In the genomic region with DNA sequence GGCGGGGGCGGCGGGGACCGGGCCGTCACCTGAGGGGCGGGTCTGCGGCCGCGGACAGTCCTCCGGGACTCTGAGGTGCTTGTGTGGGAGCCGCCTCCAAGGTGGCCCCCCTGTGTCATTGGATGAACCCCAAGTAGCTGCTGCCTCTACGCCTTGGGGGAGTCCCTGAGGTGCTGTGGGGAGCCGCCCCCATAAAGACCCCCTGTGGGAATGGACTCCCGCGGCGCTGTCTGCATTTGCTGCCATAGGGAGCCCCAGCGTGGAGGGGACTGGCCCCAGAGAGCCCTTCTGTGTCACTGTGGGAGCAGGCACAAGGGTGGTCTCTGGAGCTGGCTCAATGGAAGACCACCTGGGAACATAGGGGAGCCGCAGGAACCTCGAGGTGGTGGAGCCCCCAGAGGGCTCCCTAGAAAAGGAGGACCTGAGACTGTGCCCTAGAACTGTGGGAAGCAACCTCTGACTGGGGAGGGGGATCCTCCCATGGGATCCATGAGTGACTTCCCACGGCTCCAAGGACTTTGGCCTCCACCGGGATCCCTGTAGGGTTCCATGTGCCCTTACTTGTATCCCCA, we compare ENCODE assay signal across 10 cellular contexts. TPM values are rescaled to one million over a fixed set of nuclear protein-coding genes. Genes with fewer than 3 reads are reported as not detected.
DNase-seq lines count a peak whose midpoint lies in the region; ATAC-seq and TF ChIP-seq lines count a peak whose summit lies in the region.
"Had no signal": no experiment of that assay in that cellular context is flagged by ENCODE, and none has a peak within 500 bp of the region (broad histone marks: within the 10 kb centered on the region; RNA-seq: fewer than 3 reads in every experiment).

No MANE protein-coding gene starts in this region.

- no peak for TF ChIP-seq POLR2A in gastrocnemius medialis (IDR thresholded peaks at IDR 0.05)

- H3K9me3 ChIP-seq in ES-I3 (ENCODE audit: control insufficient read depth, insufficient read depth, low read length) (no peaks in the 10 kb centered on the region), RWPE2 (ENCODE audit: severe bottlenecking) (no peaks in the 10 kb centered on the region), right cardiac atrium (ENCODE audit: control insufficient read depth, low read length) (no peaks in the 10 kb centered on the region), gastrocnemius medialis (no peaks in the 10 kb centered on the region)

- H3K27me3 ChIP-seq in RWPE2 (ENCODE audit: insufficient read depth, poor library complexity, severe bottlenecking) (peaks cover 51% of the 10 kb centered on the region), right cardiac atrium (ENCODE audit: control insufficient read depth, insufficient read depth) (no peaks in the 10 kb centered on the region), gastrocnemius medialis (peaks cover 26 to 46% (median 31%) of the 10 kb centered on the region in 3 donors)

- H3K36me3 ChIP-seq in ES-I3 (ENCODE audit: insufficient read depth, low read length) (no peaks in the 10 kb centered on the region), RWPE2 (ENCODE audit: low read depth) (no peaks in the 10 kb centered on the region), gastrocnemius medialis (no peaks in the 10 kb centered on the region)

- WGBS in right cardiac atrium, result 15% methylated on average over 21 of the region's 21 CpGs

- no peak for ATAC-seq in RWPE2 (ENCODE audit: low read depth)
- ATAC-seq in right cardiac atrium, result peak in 1 of 2 donors; percentile 15
- no peak for ATAC-seq in gastrocnemius medialis
- ATAC-seq in HG03025 (IDR thresholded peaks at IDR 0.05; ENCODE audit: low FRiP score, unreplicated experiment), result no peak

- intact Hi-C loops in right cardiac atrium (cut with DNase I) (no loop called here), gastrocnemius medialis (cut with DNase I; ENCODE audit: low total_unique reads) (no loop called here)

- H3K4me1 ChIP-seq in ES-I3 (ENCODE audit: insufficient read depth, low read length) (peaks cover 17% of the 10 kb centered on the region), RWPE2 (ENCODE audit: insufficient read depth, poor library complexity, severe bottlenecking) (no peaks in the 10 kb centered on the region), right cardiac atrium (ENCODE audit: control insufficient read depth, insufficient read depth, low read length) (no peaks in the 10 kb centered on the region), gastrocnemius medialis (no peaks in the 10 kb centered on the region)

- in situ Hi-C loops in gastrocnemius medialis (cut with MboI; ENCODE audit: low sequenced_read_pairs in 4 of 4), result loop anchor here in 1 of 4 donors (10.0 kb wide), 1 partner anchor 56 kb away; no protein-coding TSS in a partner anchor

- DNase-seq in RWPE2 (ENCODE audit: low spot score), result no peak
- no peak for DNase-seq in right cardiac atrium
- no peak for DNase-seq in gastrocnemius medialis
- no peak for DNase-seq in NCI-H2171 (lab: John Stamatoyannopoulos, UW)
- no peak for DNase-seq in NCI-H1694 treated with DMSO at 0.1 percent for 48 hours (lab: John Stamatoyannopoulos, UW)
- no peak for DNase-seq in DMS79 treated with DMSO at 0.1 percent for 48 hours (lab: John Stamatoyannopoulos, UW)
- DNase-seq: NCI-H1436 had no signal

- no peak overlapping the region for H3K27ac ChIP-seq in RWPE2 (ENCODE audit: poor library complexity, severe bottlenecking)
- no peak overlapping the region for H3K27ac ChIP-seq in right cardiac atrium (ENCODE audit: low read length)
- no peak overlapping the region for H3K27ac ChIP-seq in gastrocnemius medialis

- peak overlapping the region; percentile 46; the same call in 1 of the 2 replicates for H3K9ac ChIP-seq in ES-I3 (ENCODE audit: low read depth, low read length)

- TF ChIP-seq CTCF in RWPE2 (IDR thresholded peaks at IDR 0.05; ENCODE audit: poor library complexity, severe bottlenecking) (no peak), gastrocnemius medialis (IDR thresholded peaks at IDR 0.05 in 4 of 5, conservative IDR thresholded peaks at IDR 0.05 in 1 of 5) (no peak)

- H3K4me3 ChIP-seq in RWPE2 (ENCODE audit: severe bottlenecking), result peak overlapping the region; percentile 39
- peak overlapping the region; percentile 81 for H3K4me3 ChIP-seq in right cardiac atrium (ENCODE audit: low read length)
- H3K4me3 ChIP-seq in gastrocnemius medialis, result peak overlapping the region; percentile 17 to 46 (median 31)

RNA-seq across cellular contexts. Expression of a gene that starts 0.4 kb away (rescaled TPM):
- 1 to 10 TPM in 1 of 4 donors, under 1 TPM in 3; 0.03 to 1.3 (median 0.28) TPM for total RNA-seq in right cardiac atrium
- 0.07 TPM for polyA plus RNA-seq in right cardiac atrium
- total RNA-seq in gastrocnemius medialis, result under 1 TPM in 1 of 4 donors, not detected in 3; 0.04 TPM
- total RNA-seq: lung microvascular endothelial cell had no signal

RNA-seq across cellular contexts. Expression of a gene that starts 31.0 kb away (rescaled TPM):
- 10 to 100 TPM; 37.8 to 75.7 (median 51.4) TPM for total RNA-seq in right cardiac atrium
- 64.1 TPM for polyA plus RNA-seq in right cardiac atrium
- total RNA-seq in gastrocnemius medialis, result 100 to 1,000 TPM in 3 of 4 donors, 10 to 100 TPM in 1; 75.3 to 187 (median 128) TPM

Comparison
In these comparisons a context has a peak if more than half of its experiments do, and no peak if none do; other contexts are left out.
1. H3K4me3 ChIP-seq: peak in every context shown above with its lines; median percentile 81 in right cardiac atrium; 39 in RWPE2; 31 in gastrocnemius medialis.